Comparison of ENCODE assay signal across 35 cellular contexts in genomic region chr10:51400354-51401096, GRCh38.
"Had no signal": no experiment of that assay in that cellular context is flagged by ENCODE, and none has a peak within 500 bp of the region (broad histone marks: within the 10 kb centered on the region; RNA-seq: fewer than 3 reads in every experiment).

No MANE protein-coding gene starts in this region.

- H3K4me3 ChIP-seq: MG63 had no signal

- H3K36me3 ChIP-seq: MG63 had no signal

- H3K9me3 ChIP-seq: MG63 had no signal

- H3K27ac ChIP-seq: KMS-11 had no signal

- H3K9ac ChIP-seq: KMS-11 had no signal

- H3K27me3 ChIP-seq: MG63 had no signal

- DNase-seq: Karpas-422, Kasumi-1, KBM-7, KG1, MG63, MM.1S, MV-4-11, NCI-H1048, NCI-H1092, NCI-H1092 treated with DMSO at 0.1 percent for 48 hours, NCI-H1105, NCI-H1105 treated with DMSO at 0.1 percent for 48 hours, NCI-H1417, NCI-H1417 treated with DMSO at 0.1 percent for 48 hours, NCI-H1436, NCI-H1436 treated with DMSO at 0.1 percent for 48 hours, NCI-H146, NCI-H1694, NCI-H1694 treated with DMSO at 0.1 percent for 48 hours, NCI-H187, NCI-H187 treated with DMSO at 0.1 percent for 48 hours, NCI-H1930, NCI-H2029, NCI-H2029 treated with DMSO at 0.1 percent for 48 hours, NCI-H2081, NCI-H2081 treated with DMSO at 0.1 percent for 48 hours, NCI-H2107, NCI-H2171, NCI-H2171 treated with DMSO at 0.1 percent for 48 hours, NCI-H2227 treated with DMSO at 0.1 percent for 48 hours, NCI-H226, NCI-H345, NCI-H446, NCI-H446 treated with DMSO at 0.1 percent for 48 hours had no signal
